ENCODE assay signal across 21 cellular contexts in genomic region chr2:224195954-224196571, GRCh38.
DNase-seq lines count a peak whose midpoint lies in the region; FAIRE-seq and TF ChIP-seq lines count a peak whose summit lies in the region.
"Had no signal": no experiment of that assay in that cellular context is flagged by ENCODE, and none has a peak within 500 bp of the region (broad histone marks: within the 10 kb centered on the region; RNA-seq: fewer than 3 reads in every experiment).

No MANE protein-coding gene starts in this region.

- peak overlapping the region; percentile 57 for H3K27ac ChIP-seq in substantia nigra (ENCODE audit: low read depth, low read length, poor library complexity, severe bottlenecking)
- H3K27ac ChIP-seq: ascending aorta, uterus had no signal

- DNase-seq in anterior cingulate cortex (lab: John Stamatoyannopoulos, UW) (peak in 44 of 58 donors; percentile 2 to 83 (median 32)), fibroblast of the aortic adventitia (ENCODE audit: low read depth) (peak; percentile 81), midbrain (lab: John Stamatoyannopoulos, UW) (peak; percentile 83), substantia nigra (lab: John Stamatoyannopoulos, UW) (peak in 45 of 49 donors; percentile 2 to 79 (median 43)), NCI-H526 (lab: John Stamatoyannopoulos, UW) (no peak), GM12892 (ENCODE audit: insufficient read length) (no peak)
- DNase-seq in activated CD8-positive, alpha-beta memory T cell treated with anti-CD3 and anti-CD28 coated beads, Interleukin-2, amount 50 U/mL, for 48 hours, result no peak
- DNase-seq: activated gamma-delta T cell treated with Interleukin-2 at 50 U/mL for 16 hours; COR-L47; EL; foreskin melanocyte; immature natural killer cell; mesendoderm; NCI-H1930; NCI-H524; SHP77 treated with DMSO at 0.1 percent for 48 hours; stimulated activated CD4-positive, alpha-beta T cell treated with anti-CD3 and anti-CD28 coated beads, Interleukin-2, amount 100 ng/mL, for 24 hours had no signal

- TF ChIP-seq POLR2A in GM12892 (IDR thresholded peaks at IDR 0.05; ENCODE audit: low read depth, low read length), result no peak

- no peak for TF ChIP-seq CTCF in fibroblast of the aortic adventitia (IDR thresholded peaks at IDR 0.05; ENCODE audit: insufficient read depth, low read length)

- FAIRE-seq in GM12892 (lab: Jason Lieb, UNC), result no peak
- FAIRE-seq: GM19239, H1 had no signal

- no peak overlapping the region for H3K4me3 ChIP-seq in fibroblast of the aortic adventitia (ENCODE audit: low read depth, low read length)
- H3K4me3 ChIP-seq: ascending aorta, uterus had no signal

Comparison
In these comparisons a context has a peak if more than half of its experiments do, and no peak if none do; other contexts are left out.
1. DNase-seq: peak in anterior cingulate cortex (44 of 58), fibroblast of the aortic adventitia (single experiment), midbrain (single experiment) and substantia nigra (45 of 49); none in NCI-H526 (0 of 2), GM12892 (single experiment) and activated CD8-positive, alpha-beta memory T cell treated with anti-CD3 and anti-CD28 coated beads, Interleukin-2, amount 50 U/mL, for 48 hours (single experiment).